ENCODE assay signal across 8 cellular contexts in genomic region chr12:54358945-54359761, GRCh38. TPM values are rescaled to one million over a fixed set of nuclear protein-coding genes. Genes with fewer than 3 reads are reported as not detected.
DNase-seq lines count a peak whose midpoint lies in the region; ATAC-seq and TF ChIP-seq lines count a peak whose summit lies in the region.

No MANE protein-coding gene starts in this region.

- H3K27me3 ChIP-seq in CD4-positive, alpha-beta T cell (ENCODE audit: control insufficient read depth, insufficient read depth, low read length), result no peaks in the 10 kb centered on the region
- no peaks in the 10 kb centered on the region for H3K27me3 ChIP-seq in lung (ENCODE audit: control insufficient read depth, insufficient read depth)

- H3K4me1 ChIP-seq in lung (ENCODE audit: control insufficient read depth in 2 of 2, insufficient read depth in 2 of 2, low read length in 2 of 2), result peaks cover 0 to 4% of the 10 kb centered on the region in 2 donors

- no peak for TF ChIP-seq CTCF in CD4-positive, alpha-beta T cell (IDR thresholded peaks at IDR 0.05)
- TF ChIP-seq CTCF in lung (IDR thresholded peaks at IDR 0.05; ENCODE audit: control extremely low read depth, extremely low read depth), result no peak

- H3K27ac Mint-ChIP-seq in CD4-positive, alpha-beta T cell, result no peak overlapping the region
- no peak overlapping the region for H3K27ac Mint-ChIP-seq in activated CD4-positive, alpha-beta memory T cell treated with anti-CD3 and anti-CD28 coated beads for 36 hours

- peak; percentile 90 for ATAC-seq in CD4-positive, alpha-beta T cell (ENCODE audit: poor library complexity)
- ATAC-seq in GM19455 (IDR thresholded peaks at IDR 0.05; ENCODE audit: unreplicated experiment) (peak; percentile 98), HG03575 (IDR thresholded peaks at IDR 0.05; ENCODE audit: extremely low read depth, insufficient number of reproducible peaks, low FRiP score, unreplicated experiment) (peak; percentile 89), lung (ENCODE audit: insufficient read depth, low FRiP score) (peak; percentile 94)

- H3K4me1 Mint-ChIP-seq in CD4-positive, alpha-beta T cell (ENCODE audit: low read depth), result peaks cover 11% of the 10 kb centered on the region
- peaks cover 16% of the 10 kb centered on the region for H3K4me1 Mint-ChIP-seq in activated CD4-positive, alpha-beta memory T cell treated with anti-CD3 and anti-CD28 coated beads for 36 hours (ENCODE audit: low read depth)

- no peaks in the 10 kb centered on the region for H3K9me3 Mint-ChIP-seq in CD4-positive, alpha-beta T cell
- no peaks in the 10 kb centered on the region for H3K9me3 Mint-ChIP-seq in activated CD4-positive, alpha-beta memory T cell treated with anti-CD3 and anti-CD28 coated beads for 36 hours

- POLR2A ChIA-PET in CD4-positive, alpha-beta T cell (lab: Charles Lee), result interaction anchor here (0.6 to 3.4 kb wide), 30 partner anchors 9 to 632 kb away, joined by 3 to 82 read pairs (median 4); partner anchors contain the start of genes CBX5, COPZ1 and HNRNPA1
- POLR2A ChIA-PET in activated CD4-positive, alpha-beta memory T cell treated with anti-CD3 and anti-CD28 coated beads for 36 hours (lab: Charles Lee), result interaction anchor here (0.6 to 2.7 kb wide), 15 partner anchors 13 to 143 kb away, joined by 3 to 23 read pairs (median 4); partner anchors contain the start of genes CBX5, COPZ1, HNRNPA1 and NCKAP1L

- peak overlapping the region; percentile 93 for H3K27ac ChIP-seq in CD4-positive, alpha-beta T cell (ENCODE audit: low read depth, low read length)
- peak overlapping the region; percentile 67 to 93 for H3K27ac ChIP-seq in lung (ENCODE audit: low read depth in 1 of 2, low read length in 1 of 2)

- 2% methylated on average over 40 of the region's 40 CpGs for WGBS in lung, 2 donors

- H3K36me3 Mint-ChIP-seq in CD4-positive, alpha-beta T cell (ENCODE audit: low read depth), result no peaks in the 10 kb centered on the region
- no peaks in the 10 kb centered on the region for H3K36me3 Mint-ChIP-seq in activated CD4-positive, alpha-beta memory T cell treated with anti-CD3 and anti-CD28 coated beads for 36 hours

- no peaks in the 10 kb centered on the region for H3K9me3 ChIP-seq in CD4-positive, alpha-beta T cell (ENCODE audit: control insufficient read depth, low read length)
- no peaks in the 10 kb centered on the region for H3K9me3 ChIP-seq in lung (ENCODE audit: control insufficient read depth in 2 of 2, insufficient read depth in 1 of 2, low read length in 1 of 2)

- CTCF ChIA-PET in CD4-positive, alpha-beta T cell (lab: Charles Lee), result interaction anchor here (1.2 to 3.3 kb wide), 9 partner anchors 9 to 145 kb away, joined by 3 to 23 read pairs (median 6); partner anchors contain the start of genes COPZ1 and HNRNPA1
- CTCF ChIA-PET in activated CD4-positive, alpha-beta memory T cell treated with anti-CD3 and anti-CD28 coated beads for 36 hours (lab: Charles Lee), result interaction anchor here (0.7 to 8.3 kb wide), 20 partner anchors 8 to 151 kb away, joined by 3 to 76 read pairs (median 6); partner anchors contain the start of gene COPZ1

- no peak overlapping the region for H3K4me3 Mint-ChIP-seq in CD4-positive, alpha-beta T cell
- H3K4me3 Mint-ChIP-seq in activated CD4-positive, alpha-beta memory T cell treated with anti-CD3 and anti-CD28 coated beads for 36 hours, result no peak overlapping the region

- H3K27me3 Mint-ChIP-seq in CD4-positive, alpha-beta T cell, result no peaks in the 10 kb centered on the region
- no peaks in the 10 kb centered on the region for H3K27me3 Mint-ChIP-seq in activated CD4-positive, alpha-beta memory T cell treated with anti-CD3 and anti-CD28 coated beads for 36 hours

- intact Hi-C loops in CD4-positive, alpha-beta T cell (cut with DNase I, micrococcal nuclease), result loop anchor here (1.0 to 2.0 kb wide), 3 partner anchors 22 to 78 kb away; partner anchors contain the start of genes CBX5 (in 1 of the 2), COPZ1 (in 1 of the 2) and HNRNPA1 (in 1 of the 2)
- intact Hi-C loops in activated CD4-positive, alpha-beta memory T cell treated with anti-CD3 and anti-CD28 coated beads for 36 hours (cut with micrococcal nuclease), result loop anchor here (1.0 to 2.0 kb wide), 6 partner anchors 9 to 143 kb away; partner anchors contain the start of genes CBX5 and HNRNPA1

- no peaks in the 10 kb centered on the region for H3K36me3 ChIP-seq in lung (ENCODE audit: control insufficient read depth in 2 of 2, insufficient read depth in 2 of 2, low read length in 2 of 2)

- H3K4me3 ChIP-seq in lung, result peak overlapping the region; percentile 29

- DNase-seq in CD4-positive, alpha-beta T cell, result peak; percentile 83 to 96 (median 87)
- DNase-seq in NCI-H82 (lab: John Stamatoyannopoulos, UW) (peak; percentile 100), lung (ENCODE audit: low spot score) (peak; percentile 97)
- DNase-seq in activated CD4-positive, alpha-beta memory T cell treated with anti-CD3 and anti-CD28 coated beads for 36 hours, result peak; percentile 97
- peak; percentile 94 for DNase-seq in effector CD4-positive, alpha-beta T cell
- DNase-seq in stimulated activated CD4-positive, alpha-beta T cell treated with anti-CD3 and anti-CD28 coated beads, TNF-alpha, amount 100 ng/mL, for 24 hours (ENCODE audit: low read depth in 3 of 3), result peak; percentile 86 to 89 (median 88)

RNA-seq across cellular contexts. Expression of gene GPR84, which starts 5.1 kb away (rescaled TPM):
- under 1 TPM; 0.27 to 0.53 TPM for total RNA-seq in CD4-positive, alpha-beta T cell
- total RNA-seq in activated CD4-positive, alpha-beta memory T cell treated with anti-CD3 and anti-CD28 coated beads for 36 hours, result 1 to 10 TPM; 2.4 to 2.6 TPM
- total RNA-seq in lung, result 1 to 10 TPM; 1.5 to 2.6 TPM
- polyA plus RNA-seq in lung, result 10 to 100 TPM in 1 of 2 donors, under 1 TPM in 1; 0.73 to 76.1 TPM

RNA-seq across cellular contexts. Expression of gene ZNF385A, which starts 25.4 kb away (rescaled TPM):
- 1 to 10 TPM; 3.8 to 4.7 TPM for total RNA-seq in CD4-positive, alpha-beta T cell
- 1 to 10 TPM; 1.3 TPM for total RNA-seq in activated CD4-positive, alpha-beta memory T cell treated with anti-CD3 and anti-CD28 coated beads for 36 hours
- total RNA-seq in lung, result 10 to 100 TPM in 1 of 2 donors, 1 to 10 TPM in 1; 7.6 to 26.1 TPM
- 10 to 100 TPM; 15.3 to 17.9 TPM for polyA plus RNA-seq in lung

RNA-seq across cellular contexts. Expression of gene COPZ1, which starts 34.2 kb away (rescaled TPM):
- total RNA-seq in CD4-positive, alpha-beta T cell, result 10 to 100 TPM; 31.2 to 33.9 TPM
- total RNA-seq in activated CD4-positive, alpha-beta memory T cell treated with anti-CD3 and anti-CD28 coated beads for 36 hours, result 100 to 1,000 TPM in 1 of 2 experiments, 10 to 100 TPM in 1; 99.0 to 110 TPM
- total RNA-seq in lung, result 100 to 1,000 TPM; 127 to 163 TPM
- 100 to 1,000 TPM in 1 of 2 donors, 10 to 100 TPM in 1; 98.8 to 145 TPM for polyA plus RNA-seq in lung

RNA-seq across cellular contexts. Expression of gene NFE2, which starts 58.3 kb away (rescaled TPM):
- under 1 TPM in 1 of 2 experiments, not detected in 1; 0.20 TPM for total RNA-seq in CD4-positive, alpha-beta T cell
- not detected for total RNA-seq in activated CD4-positive, alpha-beta memory T cell treated with anti-CD3 and anti-CD28 coated beads for 36 hours
- total RNA-seq in lung, result 1 to 10 TPM; 6.9 to 7.9 TPM
- polyA plus RNA-seq in lung, result 10 to 100 TPM in 1 of 2 donors, 1 to 10 TPM in 1; 3.5 to 38.5 TPM

RNA-seq across cellular contexts. Expression of gene ITGA5, which starts 59.9 kb away (rescaled TPM):
- 100 to 1,000 TPM; 143 to 159 TPM for total RNA-seq in CD4-positive, alpha-beta T cell
- total RNA-seq in activated CD4-positive, alpha-beta memory T cell treated with anti-CD3 and anti-CD28 coated beads for 36 hours, result 10 to 100 TPM; 33.8 to 34.9 TPM
- total RNA-seq in lung, result 100 to 1,000 TPM in 1 of 2 donors, 10 to 100 TPM in 1; 71.2 to 131 TPM
- 100 to 1,000 TPM in 1 of 2 donors, 10 to 100 TPM in 1; 39.8 to 134 TPM for polyA plus RNA-seq in lung

Comparison
In these comparisons a context has a peak if more than half of its experiments do, and no peak if none do; other contexts are left out.
1. Peak in every context shown above with its lines: DNase-seq, ATAC-seq, H3K4me3 ChIP-seq and H3K27ac ChIP-seq.